ENCODE assay signal across 31 cellular contexts in the genomic region with DNA sequence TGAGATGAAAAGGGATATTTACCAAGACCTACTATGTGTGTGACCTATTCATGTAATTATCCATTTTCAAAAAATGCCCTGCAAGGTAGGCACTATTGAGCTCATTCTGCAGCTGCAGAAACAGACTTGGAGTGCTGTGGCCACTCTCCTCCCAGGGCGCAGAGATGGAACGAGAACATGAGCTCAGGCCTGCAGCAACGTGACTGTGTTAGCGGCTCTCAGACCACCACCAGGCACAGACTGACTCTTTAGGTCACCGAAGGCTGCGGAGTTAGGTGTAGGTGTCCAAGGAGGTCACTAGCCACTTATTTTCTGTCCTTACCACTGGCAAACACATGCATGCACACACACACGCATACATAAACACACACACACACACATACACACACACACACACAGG.
"Had no signal": no experiment of that assay in that cellular context is flagged by ENCODE, and none has a peak within 500 bp of the region (broad histone marks: within the 10 kb centered on the region; RNA-seq: fewer than 3 reads in every experiment).

No MANE protein-coding gene starts in this region.

- H3K4me1 ChIP-seq: adrenal gland, body of pancreas, breast epithelium, SJCRH30 had no signal

- H3K36me3 Mint-ChIP-seq: activated naive CD4-positive, alpha-beta T cell treated with anti-CD3 and anti-CD28 coated beads, Interleukin-2, amount 50 U/mL, for 24 hours had no signal

- H3K27ac Mint-ChIP-seq: activated CD4-positive, alpha-beta T cell treated with anti-CD3 and anti-CD28 coated beads, Interleukin-2, amount 10 ng/mL, durations not matched to agents 24 days and 14 days; activated CD8-positive, alpha-beta T cell treated with anti-CD3 and anti-CD28 coated beads for 36 hours; activated naive CD4-positive, alpha-beta T cell treated with anti-CD3 and anti-CD28 coated beads, Interleukin-2, amount 50 U/mL, for 24 hours; activated T-cell treated with anti-CD3 and anti-CD28 coated beads, Interleukin-2, amount 50 U/mL, for 24 hours; activated T-helper 2 cell treated with anti-CD3 and anti-CD28 coated beads, Interferon-gamma antibody, Interleukin-2, Interleukin-4, amounts not matched to agents 10 μg/mL and 5 μg/mL and 100 μg/mL, durations not matched to agents 14 hours and 24 hours and 36 hours had no signal

- H3K4me1 Mint-ChIP-seq: activated CD4-positive, alpha-beta T cell treated with anti-CD3 and anti-CD28 coated beads, Interleukin-2, amount 10 ng/mL, durations not matched to agents 24 days and 14 days; activated naive CD4-positive, alpha-beta T cell treated with anti-CD3 and anti-CD28 coated beads, Interleukin-2, amount 50 U/mL, for 24 hours had no signal

- DNase-seq: activated CD4-positive, alpha-beta T cell treated with anti-CD3 and anti-CD28 coated beads for 1 hour; activated CD4-positive, alpha-beta T cell treated with anti-CD3 and anti-CD28 coated beads, Interleukin-2, amount 50 U/mL, for 4 hours; activated CD4-positive, CD25-positive, alpha-beta regulatory T cell; activated CD8-positive, alpha-beta T cell treated with anti-CD3 and anti-CD28 coated beads for 36 hours; activated gamma-delta T cell; activated naive CD4-positive, alpha-beta T cell treated with Interleukin-2 at 50 U/mL for 16 hours; activated T-cell treated with anti-CD3 and anti-CD28 coated beads, Interleukin-2, amount 50 U/mL, for 24 hours; adrenal gland; body of pancreas; caudate nucleus; Kasumi-1; KG1; MG63; NCI-H1048; NCI-H1105 treated with DMSO at 0.1 percent for 48 hours; NCI-H1436; NCI-H1694; NCI-H1930; NCI-H2081 treated with DMSO at 0.1 percent for 48 hours; NCI-H345; NCI-H524 treated with DMSO at 0.1 percent for 48 hours; SHP77; SJCRH30; T1000; WERI-Rb-1 had no signal

- H3K27ac ChIP-seq: adrenal gland, body of pancreas, breast epithelium, SJCRH30, SK-N-MC, WERI-Rb-1 had no signal

- H3K9me3 Mint-ChIP-seq: activated CD4-positive, alpha-beta T cell treated with anti-CD3 and anti-CD28 coated beads, Interleukin-2, amount 10 ng/mL, durations not matched to agents 24 days and 14 days; activated CD8-positive, alpha-beta T cell treated with anti-CD3 and anti-CD28 coated beads for 36 hours; activated naive CD4-positive, alpha-beta T cell treated with anti-CD3 and anti-CD28 coated beads, Interleukin-2, amount 50 U/mL, for 24 hours; activated T-cell treated with anti-CD3 and anti-CD28 coated beads, Interleukin-2, amount 50 U/mL, for 24 hours; activated T-helper 2 cell treated with anti-CD3 and anti-CD28 coated beads, Interferon-gamma antibody, Interleukin-2, Interleukin-4, amounts not matched to agents 10 μg/mL and 5 μg/mL and 100 μg/mL, durations not matched to agents 14 hours and 24 hours and 36 hours had no signal

- H3K27me3 ChIP-seq: adrenal gland, body of pancreas, MG63, SJCRH30 had no signal

- ATAC-seq: activated CD8-positive, alpha-beta T cell treated with anti-CD3 and anti-CD28 coated beads for 36 hours; body of pancreas; Panc1 had no signal

- H3K36me3 ChIP-seq: adrenal gland, breast epithelium, MG63, SJCRH30, WERI-Rb-1 had no signal

- H3K9me3 ChIP-seq: adrenal gland, body of pancreas, breast epithelium, MG63, SJCRH30 had no signal

- H3K4me3 Mint-ChIP-seq: activated CD4-positive, alpha-beta T cell treated with anti-CD3 and anti-CD28 coated beads, Interleukin-2, amount 10 ng/mL, durations not matched to agents 24 days and 14 days; activated CD8-positive, alpha-beta T cell treated with anti-CD3 and anti-CD28 coated beads for 36 hours; activated naive CD4-positive, alpha-beta T cell treated with anti-CD3 and anti-CD28 coated beads, Interleukin-2, amount 50 U/mL, for 24 hours; activated T-cell treated with anti-CD3 and anti-CD28 coated beads, Interleukin-2, amount 50 U/mL, for 24 hours had no signal

- H3K4me3 ChIP-seq: adrenal gland, body of pancreas, breast epithelium, MG63, SJCRH30, SK-N-MC had no signal
